Comparison of ENCODE assay signal across 16 cellular contexts in genomic region chr13:113791226-113791625, GRCh38. TPM values are rescaled to one million over a fixed set of nuclear protein-coding genes. Genes with fewer than 3 reads are reported as not detected.
DNase-seq lines count a peak whose midpoint lies in the region; ATAC-seq and TF ChIP-seq lines count a peak whose summit lies in the region.
"Had no signal": no experiment of that assay in that cellular context is flagged by ENCODE, and none has a peak within 500 bp of the region (broad histone marks: within the 10 kb centered on the region; RNA-seq: fewer than 3 reads in every experiment).

No MANE protein-coding gene starts in this region.

- DNase-seq in Right ventricle myocardium inferior (ENCODE audit: missing footprints) (peak; percentile 30), left ventricle myocardium inferior (no peak), endodermal cell (peak; percentile 17), posterior vena cava (ENCODE audit: low spot score) (peak; percentile 57), foreskin melanocyte (no peak), NCI-H526 treated with DMSO at 0.1 percent for 48 hours (lab: John Stamatoyannopoulos, UW) (no peak), ascending aorta (ENCODE audit: low spot score in 2 of 2) (no peak)
- DNase-seq: 8988T; AML-193; CD4-positive, CD25-positive, alpha-beta regulatory T cell; DMS53; GF-D8; HCEC 1CT; HFFc6; IMR-90 had no signal

- H3K9me3 Mint-ChIP-seq in endodermal cell = no peaks in the 10 kb centered on the region
- H3K9me3 Mint-ChIP-seq: HFFc6 had no signal

- H3K4me1 ChIP-seq in left ventricle myocardium inferior = no peaks in the 10 kb centered on the region
- no peaks in the 10 kb centered on the region for H3K4me1 ChIP-seq in endodermal cell (ENCODE audit: control insufficient read depth, insufficient read depth, low read length)
- H3K4me1 ChIP-seq in ascending aorta = no peaks in the 10 kb centered on the region
- H3K4me1 ChIP-seq: BLaER1 had no signal

- H3K27me3 Mint-ChIP-seq in endodermal cell (ENCODE audit: insufficient read depth) = no peaks in the 10 kb centered on the region

- WGBS in endodermal cell (ENCODE audit: insufficient coverage in 1 of 2, insufficient read length in 1 of 2), 2 experiments = 83 to 94% methylated on average over 13 to 17 of the region's 17 CpGs

- no peaks in the 10 kb centered on the region for H3K4me1 Mint-ChIP-seq in endodermal cell
- H3K4me1 Mint-ChIP-seq: CD4-positive, CD25-positive, alpha-beta regulatory T cell had no signal

- intact Hi-C loops in Right ventricle myocardium inferior (cut with DNase I) = no loop called here
- intact Hi-C loops in left ventricle myocardium inferior (cut with micrococcal nuclease) = no loop called here
- intact Hi-C loops in posterior vena cava (cut with DNase I) = no loop called here
- intact Hi-C loops in ascending aorta (cut with DNase I) = no loop called here

- H3K9me3 ChIP-seq in left ventricle myocardium inferior (replicated peaks) (no peaks in the 10 kb centered on the region), endodermal cell (ENCODE audit: control insufficient read depth, low read length) (no peaks in the 10 kb centered on the region), ascending aorta (no peaks in the 10 kb centered on the region)
- H3K9me3 ChIP-seq: BLaER1 had no signal

- H3K27me3 ChIP-seq in left ventricle myocardium inferior (ENCODE audit: low read depth) (peaks cover 9% of the 10 kb centered on the region), endodermal cell (ENCODE audit: control insufficient read depth, insufficient read depth, low read length, poor library complexity, severe bottlenecking) (no peaks in the 10 kb centered on the region), ascending aorta (no peaks in the 10 kb centered on the region)
- H3K27me3 ChIP-seq: BLaER1 had no signal

- H3K9ac ChIP-seq in endodermal cell (ENCODE audit: extremely low read depth, low read length, poor library complexity, severe bottlenecking) = no peak overlapping the region
- H3K9ac ChIP-seq: BLaER1 had no signal

- ATAC-seq in Right ventricle myocardium inferior = no peak

- H3K27ac Mint-ChIP-seq in endodermal cell = no peak overlapping the region
- H3K27ac Mint-ChIP-seq: CD4-positive, CD25-positive, alpha-beta regulatory T cell; HFFc6 had no signal

- H3K36me3 Mint-ChIP-seq in endodermal cell (ENCODE audit: low read depth) = no peaks in the 10 kb centered on the region
- H3K36me3 Mint-ChIP-seq: CD4-positive, CD25-positive, alpha-beta regulatory T cell had no signal

- no peak overlapping the region for H3K27ac ChIP-seq in left ventricle myocardium inferior (replicated peaks)
- no peak overlapping the region for H3K27ac ChIP-seq in endodermal cell (ENCODE audit: low read depth, low read length)
- H3K27ac ChIP-seq in ascending aorta = no peak overlapping the region
- H3K27ac ChIP-seq: BLaER1 had no signal

- no peak overlapping the region for H3K4me3 ChIP-seq in left ventricle myocardium inferior
- no peak overlapping the region for H3K4me3 ChIP-seq in endodermal cell (ENCODE audit: low read length)
- no peak overlapping the region for H3K4me3 ChIP-seq in ascending aorta
- H3K4me3 ChIP-seq: BLaER1 had no signal

- H3K4me3 Mint-ChIP-seq in endodermal cell = no peak overlapping the region
- H3K4me3 Mint-ChIP-seq: CD4-positive, CD25-positive, alpha-beta regulatory T cell; HFFc6 had no signal

- H3K36me3 ChIP-seq in left ventricle myocardium inferior (no peaks in the 10 kb centered on the region), endodermal cell (ENCODE audit: control insufficient read depth, insufficient read depth, low read length) (no peaks in the 10 kb centered on the region), ascending aorta (no peaks in the 10 kb centered on the region)

- TF ChIP-seq CTCF in left ventricle myocardium inferior (IDR thresholded peaks at IDR 0.05; ENCODE audit: borderline replicate concordance) = no peak
- TF ChIP-seq CTCF in endodermal cell (conservative IDR thresholded peaks at IDR 0.05) = no peak
- TF ChIP-seq CTCF in ascending aorta (IDR thresholded peaks at IDR 0.05) = no peak

RNA-seq across cellular contexts. Expression of gene TMEM255B, which starts 32.2 kb away (rescaled TPM):
- total RNA-seq in Right ventricle myocardium inferior (9.8 TPM), left ventricle myocardium inferior (7.7 TPM), endodermal cell (1 to 10 TPM in 1 of 2 donors, under 1 TPM in 1; 0.55 to 2.1 TPM), posterior vena cava (10 to 100 TPM; 20.2 to 22.9 TPM), ascending aorta (4.7 TPM)
- polyA plus RNA-seq in endodermal cell (2013, experiment 1 of 2) = 2.4 TPM
- 1.9 TPM for polyA plus RNA-seq in endodermal cell (2013, experiment 2 of 2)

Comparison
In these comparisons a context has a peak if more than half of its experiments do, and no peak if none do; other contexts are left out.
1. DNase-seq: peak in Right ventricle myocardium inferior (single experiment), endodermal cell (single experiment) and posterior vena cava (single experiment); none in left ventricle myocardium inferior (single experiment), foreskin melanocyte (single experiment), NCI-H526 treated with DMSO at 0.1 percent for 48 hours (single experiment) and ascending aorta (0 of 2).